In genomic region chr14:56874375-56874774, GRCh38 we compare ENCODE assay signal across 10 cellular contexts.
DNase-seq lines count a peak whose midpoint lies in the region; ATAC-seq, FAIRE-seq and TF ChIP-seq lines count a peak whose summit lies in the region.
"Had no signal": no experiment of that assay in that cellular context is flagged by ENCODE, and none has a peak within 500 bp of the region (broad histone marks: within the 10 kb centered on the region; RNA-seq: fewer than 3 reads in every experiment).

No MANE protein-coding gene starts in this region.

- no peaks in the 10 kb centered on the region for H3K79me2 ChIP-seq in endothelial cell of umbilical vein (ENCODE audit: control insufficient read depth, insufficient read depth, low read length)

- DNase-seq in NCI-H510A (lab: John Stamatoyannopoulos, UW) (peak; percentile 35), endothelial cell of umbilical vein (ENCODE audit: low read depth, low spot score) (peak; percentile 2), NCI-H345 treated with DMSO at 0.1 percent for 48 hours (lab: John Stamatoyannopoulos, UW; ENCODE audit: unreplicated experiment) (no peak), NCI-H2171 (lab: John Stamatoyannopoulos, UW) (no peak)
- DNase-seq in CD4-positive, alpha-beta memory T cell, result no peak
- no peak for DNase-seq in activated CD8-positive, alpha-beta memory T cell treated with anti-CD3 and anti-CD28 coated beads, Interleukin-2, amount 50 U/mL, for 48 hours
- DNase-seq: DMS79, heart left ventricle had no signal

- CTCF ChIA-PET in endothelial cell of umbilical vein (lab: Charles Lee), result no interaction called here
- CTCF ChIA-PET in CD4-positive, alpha-beta memory T cell (lab: Charles Lee; ENCODE audit: partially characterized antibody), result interaction anchor here (1.3 kb wide), 1 partner anchor 11 kb away, joined by 3 read pairs; no protein-coding TSS in a partner anchor

- H3K27ac Mint-ChIP-seq in CD4-positive, alpha-beta memory T cell, result no peak overlapping the region

- H3K36me3 Mint-ChIP-seq in CD4-positive, alpha-beta memory T cell, result no peaks in the 10 kb centered on the region

- dilution Hi-C loops in endothelial cell of umbilical vein (cut with MboI; ENCODE audit: extremely low pct_ligation_motif_present, low sequenced_read_pairs), result no loop called here

- H3K36me3 ChIP-seq in endothelial cell of umbilical vein (ENCODE audit: control insufficient read depth in 2 of 2, extremely low read depth in 1 of 2, insufficient read depth in 2 of 2, low read length in 2 of 2), result no peaks in the 10 kb centered on the region
- H3K36me3 ChIP-seq in CD4-positive, alpha-beta memory T cell (ENCODE audit: insufficient read depth, low read length), result no peaks in the 10 kb centered on the region
- H3K36me3 ChIP-seq: heart left ventricle had no signal

- H3K9me3 Mint-ChIP-seq in CD4-positive, alpha-beta memory T cell, result peaks cover 0 to 4% (median 0%) of the 10 kb centered on the region in 8 donors

- no peak for FAIRE-seq in endothelial cell of umbilical vein (lab: Jason Lieb, UNC)

- no peak overlapping the region for H3K27ac ChIP-seq in 22Rv1
- H3K27ac ChIP-seq in endothelial cell of umbilical vein (ENCODE audit: insufficient read depth, low read depth, low read length), result no peak overlapping the region
- H3K27ac ChIP-seq in CD4-positive, alpha-beta memory T cell (ENCODE audit: low read depth, low read length), result no peak overlapping the region
- H3K27ac ChIP-seq: heart left ventricle had no signal

- no peaks in the 10 kb centered on the region for H3K4me1 Mint-ChIP-seq in CD4-positive, alpha-beta memory T cell

- TF ChIP-seq POLR2A in endothelial cell of umbilical vein (IDR thresholded peaks at IDR 0.05; ENCODE audit: low read depth, low read length), result no peak

- no peak overlapping the region for H2AFZ ChIP-seq in endothelial cell of umbilical vein (ENCODE audit: low read depth, low read length)

- no peak overlapping the region for H3K4me3 ChIP-seq in endothelial cell of umbilical vein (replicated peaks in 1 of 3; ENCODE audit: insufficient read depth in 1 of 3, low read depth in 1 of 3, low read length in 3 of 3)
- no peak overlapping the region for H3K4me3 ChIP-seq in CD4-positive, alpha-beta memory T cell (ENCODE audit: low read length in 2 of 2)
- H3K4me3 ChIP-seq: heart left ventricle had no signal

- H3K4me2 ChIP-seq in endothelial cell of umbilical vein (ENCODE audit: insufficient read depth, low read length), result no peak overlapping the region

- H4K20me1 ChIP-seq in endothelial cell of umbilical vein (replicated peaks; ENCODE audit: control insufficient read depth, extremely low read depth, insufficient read depth, low read length), result no peaks in the 10 kb centered on the region

- peak; percentile 74 for TF ChIP-seq CTCF in 22Rv1 (IDR thresholded peaks at IDR 0.05)
- TF ChIP-seq CTCF in endothelial cell of umbilical vein (IDR thresholded peaks at IDR 0.05; ENCODE audit: extremely low read depth in 1 of 2, insufficient read depth in 1 of 2, low read depth in 1 of 2, low read length in 2 of 2), result peak; percentile 9 to 25

- no peak overlapping the region for H3K4me3 Mint-ChIP-seq in CD4-positive, alpha-beta memory T cell

- no peaks in the 10 kb centered on the region for H3K9me1 ChIP-seq in endothelial cell of umbilical vein (replicated peaks; ENCODE audit: control insufficient read depth, extremely low read depth, insufficient read depth, low read length)

- H3K4me1 ChIP-seq in endothelial cell of umbilical vein (ENCODE audit: control insufficient read depth, extremely low read depth, insufficient read depth, low read length), result no peaks in the 10 kb centered on the region
- H3K4me1 ChIP-seq in CD4-positive, alpha-beta memory T cell (ENCODE audit: insufficient read depth, low read length), result no peaks in the 10 kb centered on the region
- H3K4me1 ChIP-seq: heart left ventricle had no signal

- ATAC-seq in GM18868 (IDR thresholded peaks at IDR 0.05; ENCODE audit: unreplicated experiment), result peak; percentile 56
- ATAC-seq: heart left ventricle had no signal

- intact Hi-C loops in endothelial cell of umbilical vein (cut with micrococcal nuclease), result loop anchor here (10.0 kb wide), 1 partner anchor 210 kb away; no protein-coding TSS in a partner anchor
- intact Hi-C loops in CD4-positive, alpha-beta memory T cell (cut with micrococcal nuclease), result no loop called here

- H3K9ac ChIP-seq in endothelial cell of umbilical vein (replicated peaks; ENCODE audit: extremely low read depth, insufficient read depth, low read length), result no peak overlapping the region

- no peaks in the 10 kb centered on the region for H3K9me3 ChIP-seq in endothelial cell of umbilical vein (replicated peaks; ENCODE audit: control insufficient read depth, insufficient read depth, low read length)
- no peaks in the 10 kb centered on the region for H3K9me3 ChIP-seq in CD4-positive, alpha-beta memory T cell (ENCODE audit: control insufficient read depth in 1 of 2, low read length in 2 of 2)
- H3K9me3 ChIP-seq: heart left ventricle had no signal

- H3K27me3 Mint-ChIP-seq in CD4-positive, alpha-beta memory T cell, result peaks cover 0 to 7% of the 10 kb centered on the region in 2 donors

- H3K27me3 ChIP-seq in endothelial cell of umbilical vein (ENCODE audit: control insufficient read depth in 2 of 2, insufficient read depth in 2 of 2, low read length in 2 of 2), result no peaks in the 10 kb centered on the region
- H3K27me3 ChIP-seq in CD4-positive, alpha-beta memory T cell (ENCODE audit: insufficient read depth, low read length), result no peaks in the 10 kb centered on the region

- BruUV-seq in endothelial cell of umbilical vein (replicated peaks; lab: Mats Ljungman, UMichigan), result no TSS peak

- POLR2A ChIA-PET in endothelial cell of umbilical vein (lab: Charles Lee), result no interaction called here
- POLR2A ChIA-PET in CD4-positive, alpha-beta memory T cell (lab: Charles Lee; ENCODE audit: partially characterized antibody), result no interaction called here

TF ChIP-seq in endothelial cell of umbilical vein, 7 proteins besides CTCF, POLR2A, EP300 and RAD21:
- TF ChIP-seq, protein P1, sequence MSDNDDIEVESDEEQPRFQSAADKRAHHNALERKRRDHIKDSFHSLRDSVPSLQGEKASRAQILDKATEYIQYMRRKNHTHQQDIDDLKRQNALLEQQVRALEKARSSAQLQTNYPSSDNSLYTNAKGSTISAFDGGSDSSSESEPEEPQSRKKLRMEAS (IDR thresholded peaks at IDR 0.05; ENCODE audit: insufficient read depth, insufficient read length), result no peak
- TF ChIP-seq FOS (IDR thresholded peaks at IDR 0.05; ENCODE audit: borderline replicate concordance, insufficient read depth, low read length), result no peak
- no peak for TF ChIP-seq POLR2AphosphoS5 (IDR thresholded peaks at IDR 0.05; ENCODE audit: insufficient read depth, low read depth, low read length)
- TF ChIP-seq EZH2 (IDR thresholded peaks at IDR 0.05; ENCODE audit: borderline replicate concordance, low read depth, low read length, severe bottlenecking), result no peak
- no peak for TF ChIP-seq GATA2 (IDR thresholded peaks at IDR 0.05; ENCODE audit: insufficient read depth, insufficient read length, low read depth, low read length)
- no peak for TF ChIP-seq JUN (IDR thresholded peaks at IDR 0.05; ENCODE audit: borderline replicate concordance, insufficient read depth, insufficient read length, low read depth)
- TF ChIP-seq MYC (IDR thresholded peaks at IDR 0.05; ENCODE audit: low read depth, low read length), result no peak

Comparison
In these comparisons a context has a peak if more than half of its experiments do, and no peak if none do; other contexts are left out.
1. DNase-seq: peak in NCI-H510A (single experiment) and endothelial cell of umbilical vein (single experiment); none in CD4-positive, alpha-beta memory T cell (0 of 5), NCI-H345 treated with DMSO at 0.1 percent for 48 hours (single experiment), NCI-H2171 (single experiment) and activated CD8-positive, alpha-beta memory T cell treated with anti-CD3 and anti-CD28 coated beads, Interleukin-2, amount 50 U/mL, for 48 hours (single experiment).